ENCODE assay signal across 34 cellular contexts in the genomic region with DNA sequence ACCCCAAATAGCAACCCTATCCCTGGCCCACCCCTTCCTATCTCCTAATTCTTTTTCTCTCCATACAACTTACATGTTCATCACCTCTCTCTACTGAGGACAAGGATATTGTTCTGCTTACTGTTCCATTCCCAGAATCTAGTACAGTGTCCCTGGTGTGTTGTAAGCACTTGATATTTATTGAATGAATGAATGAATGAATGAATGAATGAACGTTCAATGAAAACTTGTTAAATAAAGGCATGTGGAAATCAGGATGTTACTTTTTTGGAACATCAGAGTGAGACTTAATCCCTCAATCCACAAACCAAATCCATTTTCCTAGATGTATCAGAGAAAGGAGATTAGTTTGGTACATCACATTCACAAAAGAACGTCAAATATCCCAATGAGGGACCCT. TPM values are rescaled to one million over a fixed set of nuclear protein-coding genes. Genes with fewer than 3 reads are reported as not detected.
"Had no signal": no experiment of that assay in that cellular context is flagged by ENCODE, and none has a peak within 500 bp of the region (broad histone marks: within the 10 kb centered on the region; RNA-seq: fewer than 3 reads in every experiment).

No MANE protein-coding gene starts in this region.

- H3K27me3 Mint-ChIP-seq: type B pancreatic cell had no signal

- H3K9me3 Mint-ChIP-seq: naive thymus-derived CD8-positive, alpha-beta T cell; natural killer cell treated with Interleukin-12 subunit alpha and Interleukin-12 subunit beta and Interleukin-15 and Interleukin-18, amount 100 ng/mL, for 72 hours; nephron progenitor cell; neural crest cell; stimulated activated memory B cell treated with anti-CD40 and anti-IgM and Interleukin-4, amounts not matched to agents 10 μg/mL and 1 μg/mL and 100 μg/mL, for 72 hours; stimulated activated naive CD8-positive, alpha-beta T cell treated with anti-CD3 and anti-CD28 coated beads, Interleukin-15, amount 100 ng/mL, for 72 hours; type B pancreatic cell had no signal

- H3K4me2 ChIP-seq: smooth muscle cell had no signal

- H3K9me3 ChIP-seq: neutrophil, pancreas, psoas muscle, spleen, suprapubic skin, testis, tibial artery, transverse colon, upper lobe of right lung, uterus had no signal

- H3K4me1 ChIP-seq: pancreas, testis, upper lobe of right lung had no signal

- H3K4me3 ChIP-seq: pancreas, psoas muscle, skin epidermis, smooth muscle cell, spleen, suprapubic skin, testis, tibial artery, transverse colon, upper lobe of right lung, uterus had no signal

- H3K27ac ChIP-seq: neutrophil, pancreas, psoas muscle, skin epidermis, spleen, suprapubic skin, testis, tibial artery, transverse colon, upper lobe of right lung, uterus had no signal

- H3K27ac Mint-ChIP-seq: natural killer cell treated with Interleukin-12 subunit alpha and Interleukin-12 subunit beta and Interleukin-15 and Interleukin-18, amount 100 ng/mL, for 72 hours; stimulated activated memory B cell treated with anti-CD40 and anti-IgM and Interleukin-4, amounts not matched to agents 10 μg/mL and 1 μg/mL and 100 μg/mL, for 72 hours; stimulated activated naive CD8-positive, alpha-beta T cell treated with anti-CD3 and anti-CD28 coated beads, Interleukin-15, amount 100 ng/mL, for 72 hours; type B pancreatic cell had no signal

- DNase-seq: naive thymus-derived CD8-positive, alpha-beta T cell; nephron progenitor cell; nucleus accumbens; pancreas; psoas muscle; right cardiac atrium; spleen; stimulated activated CD4-positive, alpha-beta T cell treated with anti-CD3 and anti-CD28 coated beads, Interleukin-12 subunit alpha, Interleukin-12 subunit beta, amount 100 ng/mL, for 4 hours; stimulated activated CD4-positive, alpha-beta T cell treated with anti-CD3 and anti-CD28 coated beads, Interleukin-1b, Interleukin-23, amount 100 ng/mL, for 48 hours; stimulated activated CD4-positive, alpha-beta T cell treated with anti-CD3 and anti-CD28 coated beads, Interleukin-4, amount 100 ng/mL, for 1 hour; stimulated activated CD4-positive, alpha-beta T cell treated with anti-CD3 and anti-CD28 coated beads, Interleukin-4, amount 100 ng/mL, for 4 hours; stimulated activated CD8-positive, alpha-beta memory T cell treated with anti-CD3 and anti-CD28 coated beads, Interleukin-4, amount 100 ng/mL, for 48 hours; stimulated activated naive CD4-positive, alpha-beta T cell; stimulated activated naive CD8-positive, alpha-beta T cell treated with anti-CD3 and anti-CD28 coated beads, Interleukin-15, amount 100 ng/mL, for 72 hours; stimulated activated naive CD8-positive, alpha-beta T cell treated with anti-CD3 and anti-CD28 coated beads, Interleukin-15, Interleukin-2, amounts not matched to agents 100 U/mL and 50 U/mL, for 24 hours; substantia nigra; testis; tibial artery; transverse colon; upper lobe of right lung; uterus had no signal

- FAIRE-seq: pancreas had no signal

- H3K36me3 ChIP-seq: uterus had no signal

- H3K27me3 ChIP-seq: pancreas, suprapubic skin, testis, tibial artery, transverse colon, upper lobe of right lung, uterus had no signal

- H3K4me3 Mint-ChIP-seq: naive thymus-derived CD8-positive, alpha-beta T cell; natural killer cell treated with Interleukin-12 subunit alpha and Interleukin-12 subunit beta and Interleukin-15 and Interleukin-18, amount 100 ng/mL, for 72 hours; nephron progenitor cell; neural crest cell; stimulated activated memory B cell treated with anti-CD40 and anti-IgM and Interleukin-4, amounts not matched to agents 10 μg/mL and 1 μg/mL and 100 μg/mL, for 72 hours; stimulated activated naive CD8-positive, alpha-beta T cell treated with anti-CD3 and anti-CD28 coated beads, Interleukin-15, amount 100 ng/mL, for 72 hours; type B pancreatic cell had no signal

- ATAC-seq: naive thymus-derived CD8-positive, alpha-beta T cell; natural killer cell treated with Interleukin-12 subunit alpha and Interleukin-12 subunit beta and Interleukin-15 and Interleukin-18, amount 100 ng/mL, for 72 hours; pancreas; psoas muscle; right cardiac atrium; sciatic nerve; stimulated activated memory B cell treated with anti-CD40 and anti-IgM and Interleukin-4, amounts not matched to agents 10 μg/mL and 1 μg/mL and 100 μg/mL, for 72 hours; stimulated activated naive CD8-positive, alpha-beta T cell treated with anti-CD3 and anti-CD28 coated beads, Interleukin-15, amount 100 ng/mL, for 72 hours; stimulated activated naive CD8-positive, alpha-beta T cell treated with anti-CD3 and anti-CD28 coated beads, Interleukin-15, Interleukin-2, amounts not matched to agents 100 U/mL and 50 U/mL, for 24 hours; upper lobe of right lung had no signal

RNA-seq across cellular contexts. Expression of gene JPH2, which starts 6.8 kb away (rescaled TPM):
- total RNA-seq: naive thymus-derived CD8-positive, alpha-beta T cell had no signal
- polyA plus RNA-seq: naive thymus-derived CD8-positive, alpha-beta T cell had no signal

RNA-seq across cellular contexts. Expression of gene GDAP1L1, which starts 53.3 kb away (rescaled TPM):
- total RNA-seq: naive thymus-derived CD8-positive, alpha-beta T cell; natural killer cell treated with Interleukin-12 subunit alpha and Interleukin-12 subunit beta and Interleukin-15 and Interleukin-18, amount 100 ng/mL, for 72 hours; omental fat pad; osteocyte; posterior vena cava; psoas muscle; renal cortical epithelial cell; sciatic nerve; smooth muscle cell; spleen; suprapubic skin; transverse colon; upper lobe of right lung had no signal
- polyA plus RNA-seq: naive thymus-derived CD8-positive, alpha-beta T cell; smooth muscle cell; spleen had no signal
